In genomic region chr3:146382386-146382785, GRCh38 we compare ENCODE assay signal across 12 cellular contexts.
DNase-seq lines count a peak whose midpoint lies in the region; ATAC-seq, FAIRE-seq and TF ChIP-seq lines count a peak whose summit lies in the region.
"Had no signal": no experiment of that assay in that cellular context is flagged by ENCODE, and none has a peak within 500 bp of the region (broad histone marks: within the 10 kb centered on the region; RNA-seq: fewer than 3 reads in every experiment).

No MANE protein-coding gene starts in this region.

- no peak for DNase-seq in D721Med (ENCODE audit: insufficient read length, low spot score)
- DNase-seq in NCI-H226, result peak; percentile 11
- DNase-seq in cardiac fibroblast (ENCODE audit: low read depth in 2 of 2), result peak; percentile 48 to 51
- peak; percentile 7 to 81 for DNase-seq in lung microvascular endothelial cell (ENCODE audit: low read depth in 2 of 2)
- no peak for DNase-seq in caudate nucleus (lab: John Stamatoyannopoulos, UW)
- DNase-seq in activated CD4-positive, alpha-beta T cell treated with anti-CD3 and anti-CD28 coated beads, Interleukin-2, amount 50 U/mL, for 1 hour, result no peak
- DNase-seq: activated B cell treated with CpG ODN at 0.5 μM for 24 hours; KBM-7; NK-92 treated with Interleukin-12 subunit alpha and Interleukin-12 subunit beta, amount 100 ng/mL, for 24 hours had no signal

- no peak overlapping the region for H3K27ac ChIP-seq in caudate nucleus (ENCODE audit: low read depth, low read length)

- ATAC-seq in HG03196 (IDR thresholded peaks at IDR 0.05; ENCODE audit: unreplicated experiment) (no peak), HG03460 (IDR thresholded peaks at IDR 0.05; ENCODE audit: unreplicated experiment) (no peak)
- ATAC-seq: stimulated activated effector memory CD8-positive, alpha-beta T cell treated with anti-CD3 and anti-CD28 coated beads, Interleukin-12 subunit alpha, Interleukin-12 subunit beta, amount 100 ng/mL, for 72 hours had no signal

- FAIRE-seq in D721Med (lab: Jason Lieb, UNC), result no peak

- H3K4me3 ChIP-seq in cardiac fibroblast (replicated peaks in 1 of 2; ENCODE audit: low read depth in 2 of 2, low read length in 2 of 2), result no peak overlapping the region

- peak; percentile 13 for TF ChIP-seq CTCF in D721Med (IDR thresholded peaks at IDR 0.05; ENCODE audit: insufficient read depth, missing control alignments)
- peak; percentile 37 for TF ChIP-seq CTCF in cardiac fibroblast (IDR thresholded peaks at IDR 0.05; ENCODE audit: low read depth, low read length)

Comparison
In these comparisons a context has a peak if more than half of its experiments do, and no peak if none do; other contexts are left out.
1. DNase-seq: peak in NCI-H226 (single experiment), cardiac fibroblast (2 of 2) and lung microvascular endothelial cell (2 of 2); none in D721Med (single experiment), caudate nucleus (0 of 61) and activated CD4-positive, alpha-beta T cell treated with anti-CD3 and anti-CD28 coated beads, Interleukin-2, amount 50 U/mL, for 1 hour (single experiment).